17 cellular contexts compared by ENCODE assay signal in genomic region chr3:110414851-110415250, GRCh38.
DNase-seq lines count a peak whose midpoint lies in the region; ATAC-seq, FAIRE-seq and TF ChIP-seq lines count a peak whose summit lies in the region.
"Had no signal": no experiment of that assay in that cellular context is flagged by ENCODE, and none has a peak within 500 bp of the region (broad histone marks: within the 10 kb centered on the region; RNA-seq: fewer than 3 reads in every experiment).

No MANE protein-coding gene starts in this region.

- no peak for ATAC-seq in HG02884 (IDR thresholded peaks at IDR 0.05; ENCODE audit: unreplicated experiment)
- ATAC-seq: natural killer cell had no signal

- no peak for FAIRE-seq in bronchial epithelial cell (lab: Jason Lieb, UNC)
- FAIRE-seq: GM19239, H1 had no signal

- no peaks in the 10 kb centered on the region for H3K36me3 ChIP-seq in bronchial epithelial cell (ENCODE audit: control insufficient read depth, insufficient read depth, low read length)
- no peaks in the 10 kb centered on the region for H3K36me3 ChIP-seq in effector memory CD4-positive, alpha-beta T cell (ENCODE audit: control insufficient read depth, insufficient read depth, low read length)

- peak; percentile 18 for DNase-seq in AG09309 (ENCODE audit: low read depth)
- peak; percentile 69 for DNase-seq in HS-5 (ENCODE audit: low read depth)
- peak; percentile 87 for DNase-seq in bronchial epithelial cell (ENCODE audit: low read depth)
- DNase-seq in lung microvascular endothelial cell (ENCODE audit: low read depth in 2 of 2), result peak; percentile 44 to 82
- DNase-seq in effector memory CD4-positive, alpha-beta T cell, result no peak
- no peak for DNase-seq in 8988T
- DNase-seq in OCI-M1 (lab: John Stamatoyannopoulos, UW), result no peak
- DNase-seq: amygdala; CD4-positive, CD25-positive, alpha-beta regulatory T cell; immature natural killer cell; Kasumi-1; natural killer cell; NCI-H2107; RPMI8226 had no signal

- no peak for TF ChIP-seq CTCF in AG09309 (IDR thresholded peaks at IDR 0.05; ENCODE audit: control insufficient read depth, insufficient read depth, low read depth, low read length, missing control alignments)
- TF ChIP-seq CTCF in bronchial epithelial cell (IDR thresholded peaks at IDR 0.05; ENCODE audit: insufficient read depth, low read length, severe bottlenecking), result no peak

- H3K4me1 ChIP-seq in effector memory CD4-positive, alpha-beta T cell (ENCODE audit: control insufficient read depth, insufficient read depth, low read length, poor library complexity, severe bottlenecking), result no peaks in the 10 kb centered on the region

- no peaks in the 10 kb centered on the region for H3K9me3 ChIP-seq in effector memory CD4-positive, alpha-beta T cell (ENCODE audit: control insufficient read depth, low read length)

- H3K27ac ChIP-seq in effector memory CD4-positive, alpha-beta T cell (ENCODE audit: insufficient read depth, low read length, poor library complexity, severe bottlenecking), result no peak overlapping the region

- H3K4me3 ChIP-seq in AG09309 (ENCODE audit: control insufficient read depth, low read depth, low read length) (no peak overlapping the region), bronchial epithelial cell (ENCODE audit: low read depth, low read length) (no peak overlapping the region)
- H3K4me3 ChIP-seq in effector memory CD4-positive, alpha-beta T cell (ENCODE audit: insufficient read depth, low read depth, low read length, poor library complexity, severe bottlenecking), result no peak overlapping the region

- no peaks in the 10 kb centered on the region for H3K27me3 ChIP-seq in bronchial epithelial cell (ENCODE audit: control insufficient read depth, insufficient read depth, low read length)
- no peaks in the 10 kb centered on the region for H3K27me3 ChIP-seq in effector memory CD4-positive, alpha-beta T cell (replicated peaks; ENCODE audit: control insufficient read depth, insufficient read depth, low read length, poor library complexity, severe bottlenecking)

Comparison
In these comparisons a context has a peak if more than half of its experiments do, and no peak if none do; other contexts are left out.
1. DNase-seq: peak in AG09309 (single experiment), HS-5 (single experiment), bronchial epithelial cell (single experiment) and lung microvascular endothelial cell (2 of 2); none in effector memory CD4-positive, alpha-beta T cell (0 of 3), 8988T (single experiment) and OCI-M1 (single experiment).